1 cellular context compared by ENCODE assay signal in the genomic region with DNA sequence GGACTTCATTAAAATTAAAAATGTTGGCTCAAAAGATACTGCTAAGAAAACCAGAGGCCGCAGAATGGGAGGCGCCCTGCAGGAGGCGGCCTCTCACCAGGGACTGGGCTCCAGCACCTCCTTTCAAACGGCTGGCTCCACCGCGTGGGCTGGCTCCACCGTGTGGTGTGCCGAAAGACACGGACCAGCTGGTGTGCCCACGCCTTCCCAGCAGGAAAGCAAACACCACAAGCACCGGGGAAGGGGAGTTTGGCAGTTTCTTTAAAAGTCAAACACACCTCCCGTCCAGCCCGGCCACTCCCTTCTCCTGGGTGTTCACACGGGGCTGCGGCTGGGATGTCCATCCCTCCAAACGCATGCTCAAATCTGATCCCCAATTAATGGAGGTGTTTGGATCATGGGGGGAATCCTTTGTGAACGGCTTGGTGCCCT.
TF ChIP-seq lines count a peak whose summit lies in the region.

No MANE protein-coding gene starts in this region.

TF ChIP-seq in HepG2, 621 proteins besides CTCF, POLR2A, EP300 and RAD21 (continues in another document):
- no peak for TF ChIP-seq NR2C2 (CRISPR knock-in tag; IDR thresholded peaks at IDR 0.05; ENCODE audit: borderline replicate concordance)
- TF ChIP-seq ZFP62 (CRISPR knock-in tag; IDR thresholded peaks at IDR 0.05), result no peak
- no peak; the same call in 1 of the 2 replicates for TF ChIP-seq KDM5B (CRISPR knock-in tag; IDR thresholded peaks at IDR 0.05; ENCODE audit: borderline replicate concordance)
- TF ChIP-seq GATAD1 (CRISPR knock-in tag; IDR thresholded peaks at IDR 0.05), result peak; percentile 57
- TF ChIP-seq ZNF121 (CRISPR knock-in tag; IDR thresholded peaks at IDR 0.05), result no peak
- TF ChIP-seq ZNF260 (CRISPR knock-in tag; IDR thresholded peaks at IDR 0.05; ENCODE audit: borderline replicate concordance, low read depth), result no peak
- TF ChIP-seq SOX13 (IDR thresholded peaks at IDR 0.05), result no peak
- TF ChIP-seq SOX13 (CRISPR knock-in tag; conservative IDR thresholded peaks at IDR 0.05 in 1 of 2, IDR thresholded peaks at IDR 0.05 in 1 of 2), result 0 out of 4 replicates have a peak, but pooled peaks of 1 of the 2 experiments have one; percentile 34
- TF ChIP-seq ZNF75D (CRISPR knock-in tag; IDR thresholded peaks at IDR 0.05; ENCODE audit: borderline replicate concordance), result no peak
- TF ChIP-seq, protein P1, sequence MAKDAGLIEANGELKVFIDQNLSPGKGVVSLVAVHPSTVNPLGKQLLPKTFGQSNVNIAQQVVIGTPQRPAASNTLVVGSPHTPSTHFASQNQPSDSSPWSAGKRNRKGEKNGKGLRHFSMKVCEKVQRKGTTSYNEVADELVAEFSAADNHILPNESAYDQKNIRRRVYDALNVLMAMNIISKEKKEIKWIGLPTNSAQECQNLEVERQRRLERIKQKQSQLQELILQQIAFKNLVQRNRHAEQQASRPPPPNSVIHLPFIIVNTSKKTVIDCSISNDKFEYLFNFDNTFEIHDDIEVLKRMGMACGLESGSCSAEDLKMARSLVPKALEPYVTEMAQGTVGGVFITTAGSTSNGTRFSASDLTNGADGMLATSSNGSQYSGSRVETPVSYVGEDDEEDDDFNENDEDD (CRISPR knock-in tag; IDR thresholded peaks at IDR 0.05; ENCODE audit: borderline replicate concordance), result peak; percentile 26; the same call in 1 of the 2 replicates
- TF ChIP-seq MZF1 (CRISPR knock-in tag; IDR thresholded peaks at IDR 0.05; ENCODE audit: borderline replicate concordance), result no peak
- TF ChIP-seq ZKSCAN1 (IDR thresholded peaks at IDR 0.05; ENCODE audit: low read length), result no peak
- TF ChIP-seq, protein P2, sequence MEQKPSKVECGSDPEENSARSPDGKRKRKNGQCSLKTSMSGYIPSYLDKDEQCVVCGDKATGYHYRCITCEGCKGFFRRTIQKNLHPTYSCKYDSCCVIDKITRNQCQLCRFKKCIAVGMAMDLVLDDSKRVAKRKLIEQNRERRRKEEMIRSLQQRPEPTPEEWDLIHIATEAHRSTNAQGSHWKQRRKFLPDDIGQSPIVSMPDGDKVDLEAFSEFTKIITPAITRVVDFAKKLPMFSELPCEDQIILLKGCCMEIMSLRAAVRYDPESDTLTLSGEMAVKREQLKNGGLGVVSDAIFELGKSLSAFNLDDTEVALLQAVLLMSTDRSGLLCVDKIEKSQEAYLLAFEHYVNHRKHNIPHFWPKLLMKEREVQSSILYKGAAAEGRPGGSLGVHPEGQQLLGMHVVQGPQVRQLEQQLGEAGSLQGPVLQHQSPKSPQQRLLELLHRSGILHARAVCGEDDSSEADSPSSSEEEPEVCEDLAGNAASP (CRISPR knock-in tag; IDR thresholded peaks at IDR 0.05; ENCODE audit: borderline replicate concordance), result 0 out of 2 replicates have a peak, but pooled peaks have one; percentile 28
- no peak for TF ChIP-seq FOSL1 (CRISPR knock-in tag; IDR thresholded peaks at IDR 0.05; ENCODE audit: borderline replicate concordance)
- no peak for TF ChIP-seq TARDBP (CRISPR knock-in tag; IDR thresholded peaks at IDR 0.05)
- TF ChIP-seq, protein P3, sequence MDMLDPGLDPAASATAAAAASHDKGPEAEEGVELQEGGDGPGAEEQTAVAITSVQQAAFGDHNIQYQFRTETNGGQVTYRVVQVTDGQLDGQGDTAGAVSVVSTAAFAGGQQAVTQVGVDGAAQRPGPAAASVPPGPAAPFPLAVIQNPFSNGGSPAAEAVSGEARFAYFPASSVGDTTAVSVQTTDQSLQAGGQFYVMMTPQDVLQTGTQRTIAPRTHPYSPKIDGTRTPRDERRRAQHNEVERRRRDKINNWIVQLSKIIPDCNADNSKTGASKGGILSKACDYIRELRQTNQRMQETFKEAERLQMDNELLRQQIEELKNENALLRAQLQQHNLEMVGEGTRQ (IDR thresholded peaks at IDR 0.05; ENCODE audit: low read depth, low read length), result no peak
- TF ChIP-seq, protein P3 (CRISPR knock-in tag; IDR thresholded peaks at IDR 0.05; ENCODE audit: borderline replicate concordance), result no peak
- no peak for TF ChIP-seq WIZ (CRISPR knock-in tag; IDR thresholded peaks at IDR 0.05)
- TF ChIP-seq ZNF737 (CRISPR knock-in tag; IDR thresholded peaks at IDR 0.05; ENCODE audit: borderline replicate concordance), result no peak
- no peak for TF ChIP-seq ISL2 (CRISPR knock-in tag; IDR thresholded peaks at IDR 0.05)
- TF ChIP-seq KLF15 (CRISPR knock-in tag; IDR thresholded peaks at IDR 0.05; ENCODE audit: borderline replicate concordance), result no peak
- TF ChIP-seq, protein P4, sequence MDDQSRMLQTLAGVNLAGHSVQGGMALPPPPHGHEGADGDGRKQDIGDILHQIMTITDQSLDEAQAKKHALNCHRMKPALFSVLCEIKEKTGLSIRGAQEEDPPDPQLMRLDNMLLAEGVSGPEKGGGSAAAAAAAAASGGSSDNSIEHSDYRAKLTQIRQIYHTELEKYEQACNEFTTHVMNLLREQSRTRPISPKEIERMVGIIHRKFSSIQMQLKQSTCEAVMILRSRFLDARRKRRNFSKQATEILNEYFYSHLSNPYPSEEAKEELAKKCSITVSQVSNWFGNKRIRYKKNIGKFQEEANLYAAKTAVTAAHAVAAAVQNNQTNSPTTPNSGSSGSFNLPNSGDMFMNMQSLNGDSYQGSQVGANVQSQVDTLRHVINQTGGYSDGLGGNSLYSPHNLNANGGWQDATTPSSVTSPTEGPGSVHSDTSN (CRISPR knock-in tag; IDR thresholded peaks at IDR 0.05; ENCODE audit: borderline replicate concordance), result no peak
- peak; percentile 52; the same call in 1 of the 2 replicates for TF ChIP-seq ERF (CRISPR knock-in tag; IDR thresholded peaks at IDR 0.05)
- TF ChIP-seq SMARCC2 (IDR thresholded peaks at IDR 0.05), result no peak
- no peak for TF ChIP-seq NFE2L2 (IDR thresholded peaks at IDR 0.05; ENCODE audit: low read length)
- TF ChIP-seq, protein P5, sequence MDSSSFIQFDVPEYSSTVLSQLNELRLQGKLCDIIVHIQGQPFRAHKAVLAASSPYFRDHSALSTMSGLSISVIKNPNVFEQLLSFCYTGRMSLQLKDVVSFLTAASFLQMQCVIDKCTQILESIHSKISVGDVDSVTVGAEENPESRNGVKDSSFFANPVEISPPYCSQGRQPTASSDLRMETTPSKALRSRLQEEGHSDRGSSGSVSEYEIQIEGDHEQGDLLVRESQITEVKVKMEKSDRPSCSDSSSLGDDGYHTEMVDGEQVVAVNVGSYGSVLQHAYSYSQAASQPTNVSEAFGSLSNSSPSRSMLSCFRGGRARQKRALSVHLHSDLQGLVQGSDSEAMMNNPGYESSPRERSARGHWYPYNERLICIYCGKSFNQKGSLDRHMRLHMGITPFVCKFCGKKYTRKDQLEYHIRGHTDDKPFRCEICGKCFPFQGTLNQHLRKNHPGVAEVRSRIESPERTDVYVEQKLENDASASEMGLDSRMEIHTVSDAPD (CRISPR knock-in tag; IDR thresholded peaks at IDR 0.05), result no peak
- no peak for TF ChIP-seq MXD4 (CRISPR knock-in tag; IDR thresholded peaks at IDR 0.05)
- no peak for TF ChIP-seq ZNF605 (CRISPR knock-in tag; IDR thresholded peaks at IDR 0.05)
- no peak for TF ChIP-seq DR1 (CRISPR knock-in tag; IDR thresholded peaks at IDR 0.05)
- TF ChIP-seq, protein P6, sequence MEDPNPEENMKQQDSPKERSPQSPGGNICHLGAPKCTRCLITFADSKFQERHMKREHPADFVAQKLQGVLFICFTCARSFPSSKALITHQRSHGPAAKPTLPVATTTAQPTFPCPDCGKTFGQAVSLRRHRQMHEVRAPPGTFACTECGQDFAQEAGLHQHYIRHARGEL (CRISPR knock-in tag; IDR thresholded peaks at IDR 0.05), result no peak
- peak; percentile 39; the same call in 1 of the 2 replicates for TF ChIP-seq ZFX (CRISPR knock-in tag; IDR thresholded peaks at IDR 0.05; ENCODE audit: low read depth)
- no peak for TF ChIP-seq MBD4 (IDR thresholded peaks at IDR 0.05; ENCODE audit: borderline replicate concordance, low read length)
- no peak for TF ChIP-seq SNAPC2 (CRISPR knock-in tag; IDR thresholded peaks at IDR 0.05)
- TF ChIP-seq, protein P7, sequence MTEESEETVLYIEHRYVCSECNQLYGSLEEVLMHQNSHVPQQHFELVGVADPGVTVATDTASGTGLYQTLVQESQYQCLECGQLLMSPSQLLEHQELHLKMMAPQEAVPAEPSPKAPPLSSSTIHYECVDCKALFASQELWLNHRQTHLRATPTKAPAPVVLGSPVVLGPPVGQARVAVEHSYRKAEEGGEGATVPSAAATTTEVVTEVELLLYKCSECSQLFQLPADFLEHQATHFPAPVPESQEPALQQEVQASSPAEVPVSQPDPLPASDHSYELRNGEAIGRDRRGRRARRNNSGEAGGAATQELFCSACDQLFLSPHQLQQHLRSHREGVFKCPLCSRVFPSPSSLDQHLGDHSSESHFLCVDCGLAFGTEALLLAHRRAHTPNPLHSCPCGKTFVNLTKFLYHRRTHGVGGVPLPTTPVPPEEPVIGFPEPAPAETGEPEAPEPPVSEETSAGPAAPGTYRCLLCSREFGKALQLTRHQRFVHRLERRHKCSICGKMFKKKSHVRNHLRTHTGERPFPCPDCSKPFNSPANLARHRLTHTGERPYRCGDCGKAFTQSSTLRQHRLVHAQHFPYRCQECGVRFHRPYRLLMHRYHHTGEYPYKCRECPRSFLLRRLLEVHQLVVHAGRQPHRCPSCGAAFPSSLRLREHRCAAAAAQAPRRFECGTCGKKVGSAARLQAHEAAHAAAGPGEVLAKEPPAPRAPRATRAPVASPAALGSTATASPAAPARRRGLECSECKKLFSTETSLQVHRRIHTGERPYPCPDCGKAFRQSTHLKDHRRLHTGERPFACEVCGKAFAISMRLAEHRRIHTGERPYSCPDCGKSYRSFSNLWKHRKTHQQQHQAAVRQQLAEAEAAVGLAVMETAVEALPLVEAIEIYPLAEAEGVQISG (CRISPR knock-in tag; IDR thresholded peaks at IDR 0.05), result peak; percentile 50; the same call in 1 of the 2 replicates
- TF ChIP-seq KLF9 (CRISPR knock-in tag; IDR thresholded peaks at IDR 0.05; ENCODE audit: low read depth), result no peak
- 0 out of 2 replicates have a peak, but pooled peaks have one; percentile 11 for TF ChIP-seq NCOA2 (CRISPR knock-in tag; IDR thresholded peaks at IDR 0.05)
- TF ChIP-seq, protein P8, sequence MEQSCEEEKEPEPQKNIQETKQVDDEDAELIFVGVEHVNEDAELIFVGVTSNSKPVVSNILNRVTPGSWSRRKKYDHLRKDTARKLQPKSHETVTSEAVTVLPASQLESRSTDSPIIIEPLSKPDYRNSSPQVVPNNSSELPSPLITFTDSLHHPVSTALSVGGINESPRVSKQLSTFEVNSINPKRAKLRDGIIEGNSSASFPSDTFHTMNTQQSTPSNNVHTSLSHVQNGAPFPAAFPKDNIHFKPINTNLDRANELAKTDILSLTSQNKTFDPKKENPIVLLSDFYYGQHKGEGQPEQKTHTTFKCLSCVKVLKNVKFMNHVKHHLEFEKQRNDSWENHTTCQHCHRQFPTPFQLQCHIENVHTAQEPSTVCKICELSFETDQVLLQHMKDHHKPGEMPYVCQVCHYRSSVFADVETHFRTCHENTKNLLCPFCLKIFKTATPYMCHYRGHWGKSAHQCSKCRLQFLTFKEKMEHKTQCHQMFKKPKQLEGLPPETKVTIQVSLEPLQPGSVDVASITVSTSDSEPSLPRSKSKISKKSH (CRISPR knock-in tag; IDR thresholded peaks at IDR 0.05; ENCODE audit: borderline replicate concordance), result no peak
- no peak for TF ChIP-seq HMG20B (CRISPR knock-in tag; conservative IDR thresholded peaks at IDR 0.05)
- no peak for TF ChIP-seq ZMAT3 (CRISPR knock-in tag; conservative IDR thresholded peaks at IDR 0.05)
- TF ChIP-seq NPAS2 (CRISPR knock-in tag; IDR thresholded peaks at IDR 0.05; ENCODE audit: borderline replicate concordance), result no peak
- TF ChIP-seq, protein P9, sequence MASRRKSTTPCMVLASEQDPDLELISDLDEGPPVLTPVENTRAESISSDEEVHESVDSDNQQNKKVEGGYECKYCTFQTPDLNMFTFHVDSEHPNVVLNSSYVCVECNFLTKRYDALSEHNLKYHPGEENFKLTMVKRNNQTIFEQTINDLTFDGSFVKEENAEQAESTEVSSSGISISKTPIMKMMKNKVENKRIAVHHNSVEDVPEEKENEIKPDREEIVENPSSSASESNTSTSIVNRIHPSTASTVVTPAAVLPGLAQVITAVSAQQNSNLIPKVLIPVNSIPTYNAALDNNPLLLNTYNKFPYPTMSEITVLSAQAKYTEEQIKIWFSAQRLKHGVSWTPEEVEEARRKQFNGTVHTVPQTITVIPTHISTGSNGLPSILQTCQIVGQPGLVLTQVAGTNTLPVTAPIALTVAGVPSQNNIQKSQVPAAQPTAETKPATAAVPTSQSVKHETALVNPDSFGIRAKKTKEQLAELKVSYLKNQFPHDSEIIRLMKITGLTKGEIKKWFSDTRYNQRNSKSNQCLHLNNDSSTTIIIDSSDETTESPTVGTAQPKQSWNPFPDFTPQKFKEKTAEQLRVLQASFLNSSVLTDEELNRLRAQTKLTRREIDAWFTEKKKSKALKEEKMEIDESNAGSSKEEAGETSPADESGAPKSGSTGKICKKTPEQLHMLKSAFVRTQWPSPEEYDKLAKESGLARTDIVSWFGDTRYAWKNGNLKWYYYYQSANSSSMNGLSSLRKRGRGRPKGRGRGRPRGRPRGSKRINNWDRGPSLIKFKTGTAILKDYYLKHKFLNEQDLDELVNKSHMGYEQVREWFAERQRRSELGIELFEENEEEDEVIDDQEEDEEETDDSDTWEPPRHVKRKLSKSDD (CRISPR knock-in tag; IDR thresholded peaks at IDR 0.05; ENCODE audit: low read depth), result no peak
- TF ChIP-seq GATAD2A (CRISPR knock-in tag; IDR thresholded peaks at IDR 0.05), result peak; percentile 59
- TF ChIP-seq KDM2A (CRISPR knock-in tag; IDR thresholded peaks at IDR 0.05; ENCODE audit: borderline replicate concordance, low read depth), result peak; percentile 91
- TF ChIP-seq TCF7 (IDR thresholded peaks at IDR 0.05; ENCODE audit: low read depth), result no peak
- TF ChIP-seq ZSCAN12 (CRISPR knock-in tag; IDR thresholded peaks at IDR 0.05), result no peak
- no peak for TF ChIP-seq ZNF660 (CRISPR knock-in tag; IDR thresholded peaks at IDR 0.05; ENCODE audit: borderline replicate concordance, low read depth)
- TF ChIP-seq, protein P10, sequence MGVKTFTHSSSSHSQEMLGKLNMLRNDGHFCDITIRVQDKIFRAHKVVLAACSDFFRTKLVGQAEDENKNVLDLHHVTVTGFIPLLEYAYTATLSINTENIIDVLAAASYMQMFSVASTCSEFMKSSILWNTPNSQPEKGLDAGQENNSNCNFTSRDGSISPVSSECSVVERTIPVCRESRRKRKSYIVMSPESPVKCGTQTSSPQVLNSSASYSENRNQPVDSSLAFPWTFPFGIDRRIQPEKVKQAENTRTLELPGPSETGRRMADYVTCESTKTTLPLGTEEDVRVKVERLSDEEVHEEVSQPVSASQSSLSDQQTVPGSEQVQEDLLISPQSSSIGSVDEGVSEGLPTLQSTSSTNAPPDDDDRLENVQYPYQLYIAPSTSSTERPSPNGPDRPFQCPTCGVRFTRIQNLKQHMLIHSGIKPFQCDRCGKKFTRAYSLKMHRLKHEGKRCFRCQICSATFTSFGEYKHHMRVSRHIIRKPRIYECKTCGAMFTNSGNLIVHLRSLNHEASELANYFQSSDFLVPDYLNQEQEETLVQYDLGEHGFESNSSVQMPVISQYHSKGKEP (CRISPR knock-in tag; IDR thresholded peaks at IDR 0.05), result no peak
